8 cellular contexts compared by ENCODE assay signal in the genomic region with DNA sequence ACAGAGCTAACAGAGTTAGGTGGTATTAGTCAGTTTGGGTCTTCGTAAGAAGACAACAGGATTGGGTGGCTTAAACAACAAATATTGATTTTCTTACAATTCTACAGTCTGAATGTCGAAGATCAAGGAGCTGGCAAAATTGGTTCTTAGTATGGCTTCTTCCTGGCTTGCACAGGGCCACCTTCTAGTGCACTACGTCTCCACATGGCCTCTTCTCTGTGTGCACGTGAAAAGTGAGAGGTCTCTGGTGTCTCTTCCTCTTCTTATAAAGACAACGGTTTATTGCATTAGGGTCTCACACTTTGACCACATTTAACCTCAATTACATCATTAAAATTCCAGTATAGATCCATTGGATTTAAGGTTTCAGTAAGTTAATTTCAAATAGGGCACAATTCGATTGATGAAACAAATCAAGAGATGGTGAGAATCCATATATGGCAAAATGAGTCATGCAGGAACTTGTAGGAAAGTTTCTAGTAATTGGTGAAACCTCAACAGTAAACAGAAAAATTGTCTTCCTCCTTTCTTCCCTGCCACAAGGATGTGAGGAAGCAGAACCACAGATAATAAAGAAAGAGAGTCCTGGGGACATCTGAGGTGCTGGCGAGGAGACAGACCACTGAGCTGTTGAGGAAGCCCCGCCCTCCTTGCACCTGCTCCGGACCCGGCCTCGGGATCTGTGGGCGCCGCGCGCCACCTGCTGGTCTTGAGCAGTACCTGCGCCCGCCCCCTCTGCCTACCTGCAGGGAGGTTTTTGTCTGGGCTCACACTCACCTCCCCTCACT.
A peak's percentile ranks its signal among the peaks of the same experiment; 100 is the strongest.
DNase-seq lines count a peak whose midpoint lies in the region; ATAC-seq and TF ChIP-seq lines count a peak whose summit lies in the region.

No MANE protein-coding gene starts in this region.

- CTCF ChIA-PET in HEK293 (lab: Yijun Ruan, JAX) = interaction anchor here (0.6 to 6.7 kb wide), 22 partner anchors 9 to 1850 kb away, joined by 3 to 72 read pairs (median 6); no protein-coding TSS in a partner anchor

- no peaks in the 10 kb centered on the region for H3K27me3 ChIP-seq in DOHH2 (ENCODE audit: control insufficient read depth, low read length)

- 0 out of 2 replicates have a peak, but pooled peaks cover 2% of the 10 kb centered on the region for H3F3A ChIP-seq in DOHH2 (ENCODE audit: control insufficient read depth, insufficient read depth)

- DNase-seq in NCI-H345 (lab: John Stamatoyannopoulos, UW) = peak; percentile 69
- DNase-seq in activated CD8-positive, alpha-beta memory T cell treated with anti-CD3 and anti-CD28 coated beads for 1 hour (ENCODE audit: extremely low read depth in 1 of 2, low read depth in 1 of 2) = peak; percentile 44 to 65
- DNase-seq in germinal center (ENCODE audit: low spot score) = peak; percentile 84
- DNase-seq in stimulated activated CD4-positive, alpha-beta T cell treated with anti-CD3 and anti-CD28 coated beads, Interleukin-2, amount 100 ng/mL, for 4 hours (ENCODE audit: low read depth) = peak; percentile 74
- no peak for DNase-seq in EL

- H3K27ac ChIP-seq in DOHH2 (ENCODE audit: low read depth, low read length) (peak overlapping the region; percentile 59), HEK293 (ENCODE audit: extremely low read depth, low read depth, low read length) (no peak overlapping the region)

- no peaks in the 10 kb centered on the region for H3K79me2 ChIP-seq in DOHH2 (ENCODE audit: control insufficient read depth, low read length)

- no peak for ATAC-seq in HG03565 (IDR thresholded peaks at IDR 0.05; ENCODE audit: unreplicated experiment)

- H3K36me3 ChIP-seq in DOHH2 (ENCODE audit: control insufficient read depth, low read length) (no peaks in the 10 kb centered on the region), HEK293 (ENCODE audit: control insufficient read depth in 2 of 2, insufficient read depth in 1 of 2, low read length in 2 of 2) (no peaks in the 10 kb centered on the region)

- no peaks in the 10 kb centered on the region for H4K20me1 ChIP-seq in DOHH2 (ENCODE audit: control insufficient read depth, insufficient read depth, low read depth, low read length)

- H3K4me2 ChIP-seq in DOHH2 (ENCODE audit: low read length) = peak overlapping the region; percentile 75

- TF ChIP-seq CTCF in DOHH2 (IDR thresholded peaks at IDR 0.05; ENCODE audit: low read depth, low read length, poor library complexity, severe bottlenecking) = peak; percentile 84
- TF ChIP-seq CTCF in HEK293 (tag by site-specific recombination; IDR thresholded peaks at IDR 0.05) = peak; percentile 83

- H3K9me3 ChIP-seq in DOHH2 (ENCODE audit: control insufficient read depth, insufficient read depth, low read length) (peaks cover 7% of the 10 kb centered on the region; the same call in 1 of the 2 replicates), HEK293 (ENCODE audit: control insufficient read depth, insufficient read depth, low read depth, low read length) (no peaks in the 10 kb centered on the region)

- no peaks in the 10 kb centered on the region for H3K9me2 ChIP-seq in DOHH2 (replicated peaks; ENCODE audit: control insufficient read depth, low read length)

- H3K4me1 ChIP-seq in DOHH2 (ENCODE audit: control insufficient read depth, low read length) (peaks cover 34% of the 10 kb centered on the region), HEK293 (ENCODE audit: control insufficient read depth, insufficient read depth, low read length) (no peaks in the 10 kb centered on the region)

- POLR2A ChIA-PET in HEK293 (lab: Yijun Ruan, JAX) = no interaction called here

- H3K4me3 ChIP-seq in DOHH2 (ENCODE audit: low read length) = peak overlapping the region; percentile 64
- H3K4me3 ChIP-seq in HEK293 (ENCODE audit: low read depth, low read length) = no peak overlapping the region

TF ChIP-seq in HEK293, 187 proteins besides CTCF, POLR2A, EP300 and RAD21 (continues in another document):
- TF ChIP-seq, protein P1, sequence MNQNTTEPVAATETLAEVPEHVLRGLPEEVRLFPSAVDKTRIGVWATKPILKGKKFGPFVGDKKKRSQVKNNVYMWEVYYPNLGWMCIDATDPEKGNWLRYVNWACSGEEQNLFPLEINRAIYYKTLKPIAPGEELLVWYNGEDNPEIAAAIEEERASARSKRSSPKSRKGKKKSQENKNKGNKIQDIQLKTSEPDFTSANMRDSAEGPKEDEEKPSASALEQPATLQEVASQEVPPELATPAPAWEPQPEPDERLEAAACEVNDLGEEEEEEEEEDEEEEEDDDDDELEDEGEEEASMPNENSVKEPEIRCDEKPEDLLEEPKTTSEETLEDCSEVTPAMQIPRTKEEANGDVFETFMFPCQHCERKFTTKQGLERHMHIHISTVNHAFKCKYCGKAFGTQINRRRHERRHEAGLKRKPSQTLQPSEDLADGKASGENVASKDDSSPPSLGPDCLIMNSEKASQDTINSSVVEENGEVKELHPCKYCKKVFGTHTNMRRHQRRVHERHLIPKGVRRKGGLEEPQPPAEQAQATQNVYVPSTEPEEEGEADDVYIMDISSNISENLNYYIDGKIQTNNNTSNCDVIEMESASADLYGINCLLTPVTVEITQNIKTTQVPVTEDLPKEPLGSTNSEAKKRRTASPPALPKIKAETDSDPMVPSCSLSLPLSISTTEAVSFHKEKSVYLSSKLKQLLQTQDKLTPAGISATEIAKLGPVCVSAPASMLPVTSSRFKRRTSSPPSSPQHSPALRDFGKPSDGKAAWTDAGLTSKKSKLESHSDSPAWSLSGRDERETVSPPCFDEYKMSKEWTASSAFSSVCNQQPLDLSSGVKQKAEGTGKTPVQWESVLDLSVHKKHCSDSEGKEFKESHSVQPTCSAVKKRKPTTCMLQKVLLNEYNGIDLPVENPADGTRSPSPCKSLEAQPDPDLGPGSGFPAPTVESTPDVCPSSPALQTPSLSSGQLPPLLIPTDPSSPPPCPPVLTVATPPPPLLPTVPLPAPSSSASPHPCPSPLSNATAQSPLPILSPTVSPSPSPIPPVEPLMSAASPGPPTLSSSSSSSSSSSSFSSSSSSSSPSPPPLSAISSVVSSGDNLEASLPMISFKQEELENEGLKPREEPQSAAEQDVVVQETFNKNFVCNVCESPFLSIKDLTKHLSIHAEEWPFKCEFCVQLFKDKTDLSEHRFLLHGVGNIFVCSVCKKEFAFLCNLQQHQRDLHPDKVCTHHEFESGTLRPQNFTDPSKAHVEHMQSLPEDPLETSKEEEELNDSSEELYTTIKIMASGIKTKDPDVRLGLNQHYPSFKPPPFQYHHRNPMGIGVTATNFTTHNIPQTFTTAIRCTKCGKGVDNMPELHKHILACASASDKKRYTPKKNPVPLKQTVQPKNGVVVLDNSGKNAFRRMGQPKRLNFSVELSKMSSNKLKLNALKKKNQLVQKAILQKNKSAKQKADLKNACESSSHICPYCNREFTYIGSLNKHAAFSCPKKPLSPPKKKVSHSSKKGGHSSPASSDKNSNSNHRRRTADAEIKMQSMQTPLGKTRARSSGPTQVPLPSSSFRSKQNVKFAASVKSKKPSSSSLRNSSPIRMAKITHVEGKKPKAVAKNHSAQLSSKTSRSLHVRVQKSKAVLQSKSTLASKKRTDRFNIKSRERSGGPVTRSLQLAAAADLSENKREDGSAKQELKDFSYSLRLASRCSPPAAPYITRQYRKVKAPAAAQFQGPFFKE (tag by site-specific recombination; IDR thresholded peaks at IDR 0.05; ENCODE audit: borderline replicate concordance) = no peak
- TF ChIP-seq, protein P2, sequence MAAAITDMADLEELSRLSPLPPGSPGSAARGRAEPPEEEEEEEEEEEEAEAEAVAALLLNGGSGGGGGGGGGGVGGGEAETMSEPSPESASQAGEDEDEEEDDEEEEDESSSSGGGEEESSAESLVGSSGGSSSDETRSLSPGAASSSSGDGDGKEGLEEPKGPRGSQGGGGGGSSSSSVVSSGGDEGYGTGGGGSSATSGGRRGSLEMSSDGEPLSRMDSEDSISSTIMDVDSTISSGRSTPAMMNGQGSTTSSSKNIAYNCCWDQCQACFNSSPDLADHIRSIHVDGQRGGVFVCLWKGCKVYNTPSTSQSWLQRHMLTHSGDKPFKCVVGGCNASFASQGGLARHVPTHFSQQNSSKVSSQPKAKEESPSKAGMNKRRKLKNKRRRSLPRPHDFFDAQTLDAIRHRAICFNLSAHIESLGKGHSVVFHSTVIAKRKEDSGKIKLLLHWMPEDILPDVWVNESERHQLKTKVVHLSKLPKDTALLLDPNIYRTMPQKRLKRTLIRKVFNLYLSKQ (tag by site-specific recombination; IDR thresholded peaks at IDR 0.05; ENCODE audit: borderline replicate concordance) = no peak
- TF ChIP-seq ZNF560 (tag by site-specific recombination; IDR thresholded peaks at IDR 0.05; ENCODE audit: borderline replicate concordance) = no peak
- TF ChIP-seq, protein P3, sequence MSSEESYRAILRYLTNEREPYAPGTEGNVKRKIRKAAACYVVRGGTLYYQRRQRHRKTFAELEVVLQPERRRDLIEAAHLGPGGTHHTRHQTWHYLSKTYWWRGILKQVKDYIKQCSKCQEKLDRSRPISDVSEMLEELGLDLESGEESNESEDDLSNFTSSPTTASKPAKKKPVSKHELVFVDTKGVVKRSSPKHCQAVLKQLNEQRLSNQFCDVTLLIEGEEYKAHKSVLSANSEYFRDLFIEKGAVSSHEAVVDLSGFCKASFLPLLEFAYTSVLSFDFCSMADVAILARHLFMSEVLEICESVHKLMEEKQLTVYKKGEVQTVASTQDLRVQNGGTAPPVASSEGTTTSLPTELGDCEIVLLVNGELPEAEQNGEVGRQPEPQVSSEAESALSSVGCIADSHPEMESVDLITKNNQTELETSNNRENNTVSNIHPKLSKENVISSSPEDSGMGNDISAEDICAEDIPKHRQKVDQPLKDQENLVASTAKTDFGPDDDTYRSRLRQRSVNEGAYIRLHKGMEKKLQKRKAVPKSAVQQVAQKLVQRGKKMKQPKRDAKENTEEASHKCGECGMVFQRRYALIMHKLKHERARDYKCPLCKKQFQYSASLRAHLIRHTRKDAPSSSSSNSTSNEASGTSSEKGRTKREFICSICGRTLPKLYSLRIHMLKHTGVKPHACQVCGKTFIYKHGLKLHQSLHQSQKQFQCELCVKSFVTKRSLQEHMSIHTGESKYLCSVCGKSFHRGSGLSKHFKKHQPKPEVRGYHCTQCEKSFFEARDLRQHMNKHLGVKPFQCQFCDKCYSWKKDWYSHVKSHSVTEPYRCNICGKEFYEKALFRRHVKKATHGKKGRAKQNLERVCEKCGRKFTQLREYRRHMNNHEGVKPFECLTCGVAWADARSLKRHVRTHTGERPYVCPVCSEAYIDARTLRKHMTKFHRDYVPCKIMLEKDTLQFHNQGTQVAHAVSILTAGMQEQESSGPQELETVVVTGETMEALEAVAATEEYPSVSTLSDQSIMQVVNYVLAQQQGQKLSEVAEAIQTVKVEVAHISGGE (tag by site-specific recombination; conservative IDR thresholded peaks at IDR 0.05; ENCODE audit: low read depth) = no peak
